Comparison of ENCODE assay signal across 14 cellular contexts in the genomic region with DNA sequence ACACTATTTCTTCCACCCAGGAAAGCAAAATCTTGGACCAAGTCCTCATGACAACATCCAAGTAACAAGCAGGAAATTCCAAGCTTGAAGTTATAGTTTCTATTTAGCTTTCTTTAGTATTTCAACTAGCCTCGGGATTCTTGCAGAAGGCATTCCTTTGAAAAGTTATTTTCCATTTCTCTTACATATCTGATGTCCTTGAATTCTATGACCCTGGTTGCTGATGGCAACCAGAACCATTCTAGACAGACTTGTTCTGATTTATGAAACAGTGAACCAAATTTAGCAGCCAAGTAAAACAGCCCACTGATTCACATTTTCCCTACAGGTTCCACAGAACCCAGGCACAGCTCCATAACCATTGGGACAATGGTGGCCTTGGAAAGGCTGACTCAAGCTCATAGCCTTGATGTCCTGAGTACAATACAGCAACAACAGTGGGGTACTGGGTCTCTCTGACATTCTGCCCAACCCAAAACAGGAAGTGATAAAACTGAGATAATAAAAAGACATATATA. TPM values are rescaled to one million over a fixed set of nuclear protein-coding genes. Genes with fewer than 3 reads are reported as not detected.
DNase-seq lines count a peak whose midpoint lies in the region; ATAC-seq and TF ChIP-seq lines count a peak whose summit lies in the region.
"Had no signal": no experiment of that assay in that cellular context is flagged by ENCODE, and none has a peak within 500 bp of the region (broad histone marks: within the 10 kb centered on the region; RNA-seq: fewer than 3 reads in every experiment).

No MANE protein-coding gene starts in this region.

- ATAC-seq in Panc1 (0 out of 2 replicates have a peak, but pooled peaks have one; percentile 47), HG03565 (IDR thresholded peaks at IDR 0.05; ENCODE audit: unreplicated experiment) (no peak), GM21528 (IDR thresholded peaks at IDR 0.05; ENCODE audit: low FRiP score, unreplicated experiment) (no peak)
- ATAC-seq: CD8-positive, alpha-beta T cell; naive thymus-derived CD8-positive, alpha-beta T cell had no signal

- no peak overlapping the region for H3K9ac ChIP-seq in endodermal cell (ENCODE audit: extremely low read depth, low read length, poor library complexity, severe bottlenecking)

- H3K4me3 ChIP-seq in AG04450 (ENCODE audit: low read depth, low read length) (peak overlapping the region; percentile 11; the same call in 1 of the 2 replicates), Panc1 (ENCODE audit: low read depth in 2 of 2, low read length in 2 of 2) (no peak overlapping the region), endodermal cell (ENCODE audit: low read length) (peak overlapping the region; percentile 30), muscle layer of duodenum (ENCODE audit: low read depth in 1 of 2, low read length in 2 of 2) (no peak overlapping the region)

- peaks cover 55% of the 10 kb centered on the region for H3K36me3 Mint-ChIP-seq in endodermal cell (ENCODE audit: low read depth)
- H3K36me3 Mint-ChIP-seq: activated naive CD8-positive, alpha-beta T cell treated with anti-CD3 and anti-CD28 coated beads, Interleukin-2, amount 10 ng/mL, durations not matched to agents 7 days and 5 days; CD8-positive, alpha-beta T cell had no signal

- 71 to 94% methylated on average over 1 of the region's 1 CpG for WGBS in endodermal cell (ENCODE audit: insufficient coverage in 1 of 2, insufficient read length in 1 of 2), 2 experiments

- no peak overlapping the region for H3K27ac ChIP-seq in AG04450 (ENCODE audit: low read depth, low read length)
- H3K27ac ChIP-seq in Panc1 (ENCODE audit: low read length) = peak overlapping the region; percentile 7; the same call in 1 of the 2 replicates
- no peak overlapping the region for H3K27ac ChIP-seq in endodermal cell (ENCODE audit: low read depth, low read length)
- H3K27ac ChIP-seq in muscle layer of duodenum (ENCODE audit: low read length) = peak overlapping the region; percentile 4
- H3K27ac ChIP-seq: RWPE1 had no signal

- no TSS peak for BruUV-seq in Panc1 (replicated peaks; lab: Mats Ljungman, UMichigan)

- in situ Hi-C loops in Panc1 (cut with HindIII; ENCODE audit: low pct_unique_long_range_greater_than_20kb, low sequenced_read_pairs) = loop anchor here (25.0 kb wide), 1 partner anchor 132 kb away; no protein-coding TSS in a partner anchor

- intact Hi-C loops in Panc1 (cut with micrococcal nuclease; ENCODE audit: unreplicated experiment) = no loop called here

- TF ChIP-seq CTCF in AG04450 (IDR thresholded peaks at IDR 0.05; ENCODE audit: low read depth, low read length) = no peak
- TF ChIP-seq CTCF in Panc1 (IDR thresholded peaks at IDR 0.05) = no peak
- TF ChIP-seq CTCF in endodermal cell (conservative IDR thresholded peaks at IDR 0.05) = no peak

- H3K9me3 Mint-ChIP-seq in endodermal cell = peaks cover 2% of the 10 kb centered on the region
- H3K9me3 Mint-ChIP-seq: activated naive CD8-positive, alpha-beta T cell treated with anti-CD3 and anti-CD28 coated beads, Interleukin-2, amount 10 ng/mL, durations not matched to agents 7 days and 5 days; CD8-positive, alpha-beta T cell had no signal

- no peak overlapping the region for H3K27ac Mint-ChIP-seq in endodermal cell
- H3K27ac Mint-ChIP-seq: activated naive CD8-positive, alpha-beta T cell treated with anti-CD3 and anti-CD28 coated beads, Interleukin-2, amount 10 ng/mL, durations not matched to agents 7 days and 5 days; CD8-positive, alpha-beta T cell; naive thymus-derived CD8-positive, alpha-beta T cell had no signal

- CTCF ChIA-PET in AG04450 (lab: Charles Lee) (interaction anchor here (1.0 to 1.3 kb wide), 4 partner anchors 9 to 228 kb away, joined by 3 to 4 read pairs (median 3); a partner anchor contains a TSS), Panc1 (lab: Charles Lee) (interaction anchor here (0.7 kb wide), 1 partner anchor 27 kb away, joined by 3 read pairs; a partner anchor contains a TSS)

- no peaks in the 10 kb centered on the region for H3K27me3 Mint-ChIP-seq in endodermal cell (ENCODE audit: insufficient read depth)

- no peaks in the 10 kb centered on the region for H3K36me3 ChIP-seq in Panc1 (ENCODE audit: control insufficient read depth, insufficient read depth, low read length)
- peaks cover 89% of the 10 kb centered on the region for H3K36me3 ChIP-seq in endodermal cell (ENCODE audit: control insufficient read depth, insufficient read depth, low read length)
- no peaks in the 10 kb centered on the region for H3K36me3 ChIP-seq in muscle layer of duodenum (ENCODE audit: control insufficient read depth in 1 of 2, insufficient read depth in 2 of 2, low read length in 2 of 2)

- DNase-seq in AG04450 (ENCODE audit: low read depth, low spot score) (no peak), Panc1 (ENCODE audit: low read depth, low spot score) (no peak), endodermal cell (no peak), NK-92 (lab: John Stamatoyannopoulos, UW; ENCODE audit: unreplicated experiment) (no peak), NCI-H82 treated with DMSO at 0.1 percent for 48 hours (lab: John Stamatoyannopoulos, UW; ENCODE audit: unreplicated experiment) (no peak)
- DNase-seq: activated naive CD8-positive, alpha-beta T cell treated with anti-CD3 and anti-CD28 coated beads, Interleukin-2, amount 10 ng/mL, durations not matched to agents 7 days and 5 days; CD8-positive, alpha-beta T cell; naive thymus-derived CD8-positive, alpha-beta T cell; NCI-H2171 treated with DMSO at 0.1 percent for 48 hours; stimulated activated CD8-positive, alpha-beta memory T cell treated with anti-CD3 and anti-CD28 coated beads, Interleukin-4, amount 100 ng/mL, for 48 hours had no signal

- H3K4me3 Mint-ChIP-seq in endodermal cell = no peak overlapping the region
- H3K4me3 Mint-ChIP-seq: activated naive CD8-positive, alpha-beta T cell treated with anti-CD3 and anti-CD28 coated beads, Interleukin-2, amount 10 ng/mL, durations not matched to agents 7 days and 5 days; CD8-positive, alpha-beta T cell; naive thymus-derived CD8-positive, alpha-beta T cell had no signal

- H3K27me3 ChIP-seq in AG04450 (ENCODE audit: control insufficient read depth, insufficient read depth, low read length) (no peaks in the 10 kb centered on the region), Panc1 (ENCODE audit: control insufficient read depth, insufficient read depth, low read length) (no peaks in the 10 kb centered on the region), endodermal cell (ENCODE audit: control insufficient read depth, insufficient read depth, low read length, poor library complexity, severe bottlenecking) (no peaks in the 10 kb centered on the region), muscle layer of duodenum (ENCODE audit: low read depth, low read length) (no peaks in the 10 kb centered on the region)

- POLR2A ChIA-PET in AG04450 (lab: Yijun Ruan, JAX) = no interaction called here
- POLR2A ChIA-PET in Panc1 (lab: Charles Lee) = no interaction called here

- peaks cover 42% of the 10 kb centered on the region for H3K4me1 Mint-ChIP-seq in endodermal cell
- H3K4me1 Mint-ChIP-seq: activated naive CD8-positive, alpha-beta T cell treated with anti-CD3 and anti-CD28 coated beads, Interleukin-2, amount 10 ng/mL, durations not matched to agents 7 days and 5 days; naive thymus-derived CD8-positive, alpha-beta T cell had no signal

- H3K4me1 ChIP-seq in Panc1 (ENCODE audit: control insufficient read depth, insufficient read depth, low read length) (peaks cover 37% of the 10 kb centered on the region), endodermal cell (ENCODE audit: control insufficient read depth, insufficient read depth, low read length) (peaks cover 11% of the 10 kb centered on the region), muscle layer of duodenum (ENCODE audit: control insufficient read depth in 1 of 2, insufficient read depth in 2 of 2, low read length in 2 of 2) (peaks cover 9 to 20% of the 10 kb centered on the region in 2 donors)

- H3K9me3 ChIP-seq in AG04450 (ENCODE audit: control insufficient read depth, insufficient read depth, low read length) (0 out of 2 replicates have a peak, but pooled peaks cover 2% of the 10 kb centered on the region), Panc1 (ENCODE audit: control insufficient read depth, insufficient read depth, low read depth, low read length) (no peaks in the 10 kb centered on the region), endodermal cell (ENCODE audit: control insufficient read depth, low read length) (peaks cover 8% of the 10 kb centered on the region), muscle layer of duodenum (ENCODE audit: control insufficient read depth in 1 of 2, low read length in 2 of 2) (no peaks in the 10 kb centered on the region)

RNA-seq across cellular contexts. Expression of a gene that starts 26.4 kb away (rescaled TPM):
- polyA plus RNA-seq in AG04450 (2011; rRNA removed) = 23.8 and 32.6 TPM in 2 replicates
- 17.8 and 31.1 TPM in 2 replicates for polyA minus RNA-seq in AG04450 (2011; rRNA and poly(A)+ RNA removed)
- 82.2 TPM for total RNA-seq in Panc1 (2021; ENCODE audit: unreplicated experiment)
- 50.3 TPM for polyA plus RNA-seq in Panc1 (2012; ENCODE audit: insufficient read length)
- 100 to 1,000 TPM; 285 to 322 TPM for total RNA-seq in endodermal cell
- 70.3 TPM for polyA plus RNA-seq in endodermal cell (2013, experiment 1 of 2)
- polyA plus RNA-seq in endodermal cell (2013, experiment 2 of 2) = 93.2 TPM
- total RNA-seq: activated naive CD8-positive, alpha-beta T cell treated with anti-CD3 and anti-CD28 coated beads, Interleukin-2, amount 10 ng/mL, durations not matched to agents 7 days and 5 days; CD8-positive, alpha-beta T cell; naive thymus-derived CD8-positive, alpha-beta T cell had no signal
- polyA plus RNA-seq: naive thymus-derived CD8-positive, alpha-beta T cell had no signal

Comparison
In these comparisons a context has a peak if more than half of its experiments do, and no peak if none do; other contexts are left out.
1. H3K27ac ChIP-seq: peak in Panc1 (single experiment) and muscle layer of duodenum (single experiment); none in AG04450 (single experiment) and endodermal cell (single experiment).
2. H3K4me3 ChIP-seq: peak in AG04450 (single experiment) and endodermal cell (single experiment); none in Panc1 (0 of 2) and muscle layer of duodenum (0 of 2).